In genomic region chr11:66349084-66349386, GRCh38 we compare ENCODE assay signal across 9 cellular contexts. TPM values are rescaled to one million over a fixed set of nuclear protein-coding genes. Genes with fewer than 3 reads are reported as not detected.
DNase-seq lines count a peak whose midpoint lies in the region; ATAC-seq and TF ChIP-seq lines count a peak whose summit lies in the region.
"Had no signal": no experiment of that assay in that cellular context is flagged by ENCODE, and none has a peak within 500 bp of the region (broad histone marks: within the 10 kb centered on the region; RNA-seq: fewer than 3 reads in every experiment).

No MANE protein-coding gene starts in this region.

- DNase-seq in Caco-2 (no peak), PC-9 (no peak), neural crest cell (ENCODE audit: low read depth, low spot score) (no peak), adrenal gland (no peak), NCI-H345 (lab: John Stamatoyannopoulos, UW) (no peak)
- DNase-seq: NCI-H146, NCI-H524 treated with DMSO at 0.1 percent for 48 hours had no signal

- no peaks in the 10 kb centered on the region for H3K9me3 Mint-ChIP-seq in Caco-2 (ENCODE audit: unreplicated experiment)
- H3K9me3 Mint-ChIP-seq in neural crest cell = no peaks in the 10 kb centered on the region

- no peak for TF ChIP-seq CTCF in Caco-2 (IDR thresholded peaks at IDR 0.05; ENCODE audit: insufficient read depth in 1 of 2, low read depth in 1 of 2, low read length in 1 of 2, severe bottlenecking in 1 of 2, unreplicated experiment in 1 of 2)
- TF ChIP-seq CTCF in PC-9 (conservative IDR thresholded peaks at IDR 0.05) = no peak
- no peak for TF ChIP-seq CTCF in neural crest cell (conservative IDR thresholded peaks at IDR 0.05)
- TF ChIP-seq CTCF in adrenal gland (IDR thresholded peaks at IDR 0.05) = no peak

- ATAC-seq in GM19455 (IDR thresholded peaks at IDR 0.05; ENCODE audit: unreplicated experiment) = no peak

- no peak overlapping the region for H2AFZ ChIP-seq in PC-9

- peaks cover 24% of the 10 kb centered on the region for H3K79me2 ChIP-seq in PC-9 (ENCODE audit: low read depth)

- H3K9me3 ChIP-seq in Caco-2 = no peaks in the 10 kb centered on the region
- H3K9me3 ChIP-seq in PC-9 (ENCODE audit: insufficient read depth, low read depth) = no peaks in the 10 kb centered on the region
- no peaks in the 10 kb centered on the region for H3K9me3 ChIP-seq in duodenal mucosa (ENCODE audit: control insufficient read depth in 1 of 2, low read length in 2 of 2)
- no peaks in the 10 kb centered on the region for H3K9me3 ChIP-seq in adrenal gland (replicated peaks in 1 of 3)

- H3F3A ChIP-seq in PC-9 (ENCODE audit: insufficient read depth, low read depth) = peaks cover 37% of the 10 kb centered on the region

- H3K9me2 ChIP-seq in PC-9 (ENCODE audit: insufficient read depth) = no peaks in the 10 kb centered on the region

- H4K20me1 ChIP-seq in PC-9 (ENCODE audit: insufficient read depth) = no peaks in the 10 kb centered on the region

- peak overlapping the region; percentile 95 for H3K27ac Mint-ChIP-seq in Caco-2 (ENCODE audit: unreplicated experiment)
- H3K27ac Mint-ChIP-seq in neural crest cell (ENCODE audit: unreplicated experiment) = no peak overlapping the region

- H3K27me3 Mint-ChIP-seq in Caco-2 (ENCODE audit: insufficient read depth, unreplicated experiment) (peaks cover 4% of the 10 kb centered on the region), neural crest cell (ENCODE audit: low read depth) (peaks cover 5% of the 10 kb centered on the region)

- 65 to 84% (median 72%) methylated on average over 2 of the region's 2 CpGs for WGBS in adrenal gland, 4 donors

- H3K9ac ChIP-seq in duodenal mucosa (ENCODE audit: low read depth in 1 of 2, low read length in 2 of 2) = peak overlapping the region; percentile 12 to 30

- H3K4me3 ChIP-seq in Caco-2 (ENCODE audit: low read depth, low read length) (peak overlapping the region; percentile 0; the same call in 1 of the 2 replicates), PC-9 (no peak overlapping the region), duodenal mucosa (ENCODE audit: low read depth in 1 of 2, low read length in 2 of 2) (peak overlapping the region; percentile 22 to 84), adrenal gland (no peak overlapping the region)

- no peak for TF ChIP-seq POLR2A in adrenal gland (IDR thresholded peaks at IDR 0.05)

- H3K27ac ChIP-seq in PC-9 (no peak overlapping the region), duodenal mucosa (ENCODE audit: low read depth, low read length) (no peak overlapping the region), adrenal gland (no peak overlapping the region)

- H3K27me3 ChIP-seq in Caco-2 (replicated peaks; ENCODE audit: control insufficient read depth, insufficient read depth, low read length) (no peaks in the 10 kb centered on the region), PC-9 (ENCODE audit: insufficient read depth, low read depth) (no peaks in the 10 kb centered on the region), duodenal mucosa (ENCODE audit: control insufficient read depth in 1 of 2, insufficient read depth in 2 of 2, low read length in 2 of 2) (no peaks in the 10 kb centered on the region), adrenal gland (no peaks in the 10 kb centered on the region)

- intact Hi-C loops in Caco-2 (cut with micrococcal nuclease; ENCODE audit: unreplicated experiment) = no loop called here
- intact Hi-C loops in PC-9 (cut with micrococcal nuclease; ENCODE audit: unreplicated experiment) = no loop called here
- intact Hi-C loops in adrenal gland (cut with DNase I) = no loop called here

- H3K4me1 Mint-ChIP-seq in Caco-2 (ENCODE audit: low read depth, unreplicated experiment) (peaks cover 56% of the 10 kb centered on the region), neural crest cell (peaks cover 38% of the 10 kb centered on the region)

- CTCF ChIA-PET in Caco-2 (lab: Charles Lee) (interaction anchor here (0.6 kb wide), 1 partner anchor 746 kb away, joined by 3 read pairs; no protein-coding TSS in a partner anchor), PC-9 (lab: Charles Lee) (interaction anchor here (0.7 kb wide), 1 partner anchor 22 kb away, joined by 4 read pairs; no protein-coding TSS in a partner anchor)

- H3K36me3 Mint-ChIP-seq in Caco-2 (ENCODE audit: insufficient read depth, unreplicated experiment) = peaks cover 65% of the 10 kb centered on the region
- H3K36me3 Mint-ChIP-seq in neural crest cell (ENCODE audit: low read depth) = peaks cover 6% of the 10 kb centered on the region

- H3K4me3 Mint-ChIP-seq in Caco-2 (ENCODE audit: unreplicated experiment) (peak overlapping the region; percentile 86), neural crest cell (peak overlapping the region; percentile 95)

- POLR2A ChIA-PET in Caco-2 (lab: Charles Lee) (no interaction called here), PC-9 (lab: Charles Lee; ENCODE audit: unreplicated experiment) (no interaction called here)

- H3K4me1 ChIP-seq in Caco-2 (peaks cover 58% of the 10 kb centered on the region), PC-9 (replicated peaks; ENCODE audit: insufficient read depth) (peaks cover 25% of the 10 kb centered on the region), duodenal mucosa (ENCODE audit: control insufficient read depth in 1 of 2, insufficient read depth in 2 of 2, low read length in 2 of 2) (peaks cover 27 to 41% of the 10 kb centered on the region in 2 donors), adrenal gland (replicated peaks in 1 of 2) (peaks cover 25% of the 10 kb centered on the region in 2 donors)

- H3K4me2 ChIP-seq in PC-9 = peak overlapping the region; percentile 68; the same call in 1 of the 2 replicates

- BruUV-seq in Caco-2 (replicated peaks; lab: Mats Ljungman, UMichigan) (no TSS peak), PC-9 (replicated peaks; lab: Mats Ljungman, UMichigan) (no TSS peak)

- H3K36me3 ChIP-seq in Caco-2 (ENCODE audit: control insufficient read depth, insufficient read depth, low read length) (0 out of 2 replicates have a peak, but pooled peaks cover 3% of the 10 kb centered on the region), PC-9 (ENCODE audit: low read depth) (no peaks in the 10 kb centered on the region), duodenal mucosa (ENCODE audit: control insufficient read depth in 1 of 2, insufficient read depth in 2 of 2, low read length in 2 of 2) (peaks cover 0 to 1% of the 10 kb centered on the region in 2 donors), adrenal gland (replicated peaks in 1 of 2) (no peaks in the 10 kb centered on the region)

RNA-seq across cellular contexts. Expression of gene B4GAT1, which starts 1.6 kb away (rescaled TPM):
- total RNA-seq in Caco-2 (2022) (23.0 and 23.8 TPM in 2 replicates), PC-9 (2021) (22.8 and 28.5 TPM in 2 replicates), neural crest cell (43.3 and 43.8 TPM in 2 replicates), adrenal gland (100 to 1,000 TPM in 1 of 8 donors, 10 to 100 TPM in 7; 36.1 to 115 (median 67.5) TPM)
- 10 to 100 TPM; 20.8 to 31.5 (median 24.6) TPM for polyA plus RNA-seq in adrenal gland

RNA-seq across cellular contexts. Expression of gene BRMS1, which starts 4.1 kb away (rescaled TPM):
- 58.1 and 58.2 TPM in 2 replicates for total RNA-seq in Caco-2 (2022)
- total RNA-seq in PC-9 (2021) = 43.2 and 54.3 TPM in 2 replicates
- total RNA-seq in neural crest cell = 40.2 and 49.0 TPM in 2 replicates
- 10 to 100 TPM; 22.4 to 52.4 (median 40.2) TPM for total RNA-seq in adrenal gland
- polyA plus RNA-seq in adrenal gland = 10 to 100 TPM; 41.1 to 55.3 (median 53.8) TPM

RNA-seq across cellular contexts. Expression of gene RIN1, which starts 12.8 kb away (rescaled TPM):
- 11.7 and 12.7 TPM in 2 replicates for total RNA-seq in Caco-2 (2022)
- 15.5 and 19.5 TPM in 2 replicates for total RNA-seq in PC-9 (2021)
- total RNA-seq in neural crest cell = 3.7 and 4.3 TPM in 2 replicates
- total RNA-seq in adrenal gland = 10 to 100 TPM in 2 of 8 donors, 1 to 10 TPM in 6; 4.6 to 13.1 (median 7.1) TPM
- polyA plus RNA-seq in adrenal gland = 10 to 100 TPM in 2 of 3 donors, 1 to 10 TPM in 1; 1.6 to 15.2 (median 10.9) TPM

RNA-seq across cellular contexts. Expression of gene SLC29A2, which starts 22.5 kb away (rescaled TPM):
- total RNA-seq in Caco-2 (2022) (30.3 and 32.0 TPM in 2 replicates), PC-9 (2021) (28.9 and 36.1 TPM in 2 replicates), neural crest cell (38.7 and 39.5 TPM in 2 replicates), adrenal gland (1 to 10 TPM in 5 of 8 donors, under 1 TPM in 2, not detected in 1; 0.84 to 2.3 (median 1.1) TPM)
- polyA plus RNA-seq in adrenal gland = 1 to 10 TPM in 2 of 3 donors, under 1 TPM in 1; 0.48 to 4.7 (median 4.5) TPM

RNA-seq across cellular contexts. Expression of gene CD248, which starts 32.2 kb away (rescaled TPM):
- 0.27 TPM in 1 of 2 replicates, not detected in the other for total RNA-seq in Caco-2 (2022)
- total RNA-seq in PC-9 (2021) = not detected in 2 replicates
- 4.2 and 4.8 TPM in 2 replicates for total RNA-seq in neural crest cell
- 10 to 100 TPM in 7 of 8 donors, 1 to 10 TPM in 1; 9.0 to 21.7 (median 15.8) TPM for total RNA-seq in adrenal gland
- 10 to 100 TPM in 2 of 3 donors, 1 to 10 TPM in 1; 4.2 to 28.0 (median 19.2) TPM for polyA plus RNA-seq in adrenal gland

Comparison
In these comparisons a context has a peak if more than half of its experiments do, and no peak if none do; other contexts are left out.
1. H3K4me3 ChIP-seq: peak in Caco-2 (single experiment) and duodenal mucosa (2 of 2); none in PC-9 (single experiment) and adrenal gland (0 of 4).